In the genomic region with DNA sequence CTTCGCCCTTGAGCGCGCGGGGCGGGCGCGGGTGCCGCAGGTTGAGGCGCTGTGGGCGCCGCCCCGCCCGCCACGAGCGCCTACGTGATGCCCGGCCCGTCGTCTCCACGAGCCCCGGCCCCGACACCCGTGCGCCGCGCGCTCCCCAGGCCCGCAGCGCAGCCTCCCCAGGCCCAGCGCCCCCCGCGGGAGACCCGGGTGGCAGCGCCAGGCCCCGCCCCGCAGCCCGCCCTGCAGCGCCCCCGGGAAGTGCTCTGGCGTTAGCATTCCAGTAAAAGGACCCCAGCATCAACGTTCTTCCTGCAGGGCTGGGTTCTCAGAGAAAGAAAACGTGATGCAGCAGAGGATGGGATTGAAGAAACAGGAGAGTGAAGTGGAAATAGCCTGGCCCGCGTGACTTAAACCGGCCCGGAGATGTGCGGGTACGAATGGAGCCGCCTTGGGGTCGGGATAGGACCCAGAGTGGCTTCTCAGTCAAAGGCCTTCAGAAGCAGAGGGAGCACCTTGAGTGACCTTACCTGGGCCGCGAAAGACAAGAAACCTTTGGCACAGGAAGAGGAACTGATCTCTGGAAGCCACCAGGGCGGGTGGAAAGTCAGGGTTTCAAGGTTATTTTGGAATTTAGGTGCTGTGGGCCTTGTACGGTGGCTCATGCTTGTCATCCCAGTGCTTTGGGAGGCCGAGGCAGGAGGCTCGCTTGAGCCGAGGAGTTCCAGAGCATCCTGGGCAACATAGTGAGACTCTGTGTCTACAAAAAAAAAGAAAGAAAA, we compare ENCODE assay signal across 8 cellular contexts. TPM values are rescaled to one million over a fixed set of nuclear protein-coding genes. Genes with fewer than 3 reads are reported as not detected.
DNase-seq lines count a peak whose midpoint lies in the region; ATAC-seq, FAIRE-seq and TF ChIP-seq lines count a peak whose summit lies in the region.

No MANE protein-coding gene starts in this region.

- no peaks in the 10 kb centered on the region for H3K27me3 ChIP-seq in CD4-positive, alpha-beta memory T cell (ENCODE audit: insufficient read depth, low read length)
- no peaks in the 10 kb centered on the region for H3K27me3 ChIP-seq in fibroblast of lung (ENCODE audit: control insufficient read depth, insufficient read depth, low read length)
- peaks cover 40% of the 10 kb centered on the region for H3K27me3 ChIP-seq in neural progenitor cell

- H2AFZ ChIP-seq in fibroblast of lung (ENCODE audit: low read length): peak overlapping the region; percentile 49
- H2AFZ ChIP-seq in neural progenitor cell (replicated peaks): peak overlapping the region; percentile 96

- H3K4me2 ChIP-seq in fibroblast of lung (ENCODE audit: extremely low read depth, insufficient read depth, low read length) (peak overlapping the region; percentile 96), neural progenitor cell (peak overlapping the region; percentile 81)

- no peak for FAIRE-seq in GM19239 (lab: Jason Lieb, UNC)

- H4K20me1 ChIP-seq in fibroblast of lung (ENCODE audit: control insufficient read depth, extremely low read depth, insufficient read depth, low read length) (no peaks in the 10 kb centered on the region), neural progenitor cell (ENCODE audit: low read depth) (peaks cover 12% of the 10 kb centered on the region)

- no peaks in the 10 kb centered on the region for H3K9me3 ChIP-seq in CD4-positive, alpha-beta memory T cell (ENCODE audit: control insufficient read depth in 1 of 2, low read length in 2 of 2)
- H3K9me3 ChIP-seq in fibroblast of lung (ENCODE audit: control insufficient read depth, insufficient read depth, low read depth, low read length): no peaks in the 10 kb centered on the region
- no peaks in the 10 kb centered on the region for H3K9me3 ChIP-seq in neural progenitor cell (ENCODE audit: low read depth)

- H3K9ac ChIP-seq in fibroblast of lung (ENCODE audit: insufficient read depth, low read length) (peak overlapping the region; percentile 63), neural progenitor cell (no peak overlapping the region)

- DNase-seq in CD4-positive, alpha-beta memory T cell: peak in 3 of 5 donors; percentile 19 to 22 (median 20)
- DNase-seq in GM19239 (ENCODE audit: insufficient read length, low spot score) (peak; percentile 29), fibroblast of lung (ENCODE audit: low read depth in 2 of 2) (peak; percentile 30 to 35), neural progenitor cell (ENCODE audit: low spot score) (peak; percentile 61), mesenteric fat pad (ENCODE audit: low spot score) (no peak)
- peak; percentile 20 for DNase-seq in activated CD4-positive, alpha-beta memory T cell treated with anti-CD3 and anti-CD28 coated beads for 36 hours

- H3K36me3 Mint-ChIP-seq in CD4-positive, alpha-beta memory T cell: peaks cover 8 to 16% of the 10 kb centered on the region in 2 donors
- peaks cover 42% of the 10 kb centered on the region for H3K36me3 Mint-ChIP-seq in activated CD4-positive, alpha-beta memory T cell treated with anti-CD3 and anti-CD28 coated beads for 36 hours
- H3K36me3 Mint-ChIP-seq in neural progenitor cell: peaks cover 8% of the 10 kb centered on the region

- peak overlapping the region; percentile 30 to 82 (median 64) for H3K27ac Mint-ChIP-seq in CD4-positive, alpha-beta memory T cell
- peak overlapping the region; percentile 64 for H3K27ac Mint-ChIP-seq in activated CD4-positive, alpha-beta memory T cell treated with anti-CD3 and anti-CD28 coated beads for 36 hours
- H3K27ac Mint-ChIP-seq in neural progenitor cell: no peak overlapping the region

- H3K27ac ChIP-seq in CD4-positive, alpha-beta memory T cell (ENCODE audit: low read depth, low read length): peak overlapping the region; percentile 72
- H3K27ac ChIP-seq in fibroblast of lung (ENCODE audit: insufficient read depth, low read length) (peak overlapping the region; percentile 77), neural progenitor cell (no peak overlapping the region)

- CTCF ChIA-PET in CD4-positive, alpha-beta memory T cell (lab: Charles Lee; ENCODE audit: partially characterized antibody): interaction anchor here (1.0 to 1.7 kb wide), 3 partner anchors 10 to 36 kb away, joined by 3 to 8 read pairs (median 3); no protein-coding TSS in a partner anchor
- CTCF ChIA-PET in activated CD4-positive, alpha-beta memory T cell treated with anti-CD3 and anti-CD28 coated beads for 36 hours (lab: Charles Lee): no interaction called here

- ATAC-seq in HG03432 (IDR thresholded peaks at IDR 0.05; ENCODE audit: unreplicated experiment) (peak; percentile 42), HG03565 (IDR thresholded peaks at IDR 0.05; ENCODE audit: unreplicated experiment) (no peak)

- no peak for TF ChIP-seq CTCF in fibroblast of lung (conservative IDR thresholded peaks at IDR 0.05 in 1 of 2, IDR thresholded peaks at IDR 0.05 in 1 of 2; ENCODE audit: low read depth in 1 of 2, low read length in 2 of 2)
- TF ChIP-seq CTCF in neural progenitor cell (IDR thresholded peaks at IDR 0.05): peak; percentile 17

- peak overlapping the region; percentile 17 to 75 for H3K4me3 ChIP-seq in CD4-positive, alpha-beta memory T cell (ENCODE audit: low read length in 2 of 2)
- H3K4me3 ChIP-seq in fibroblast of lung (replicated peaks in 1 of 4; ENCODE audit: control extremely low read depth in 1 of 4, insufficient read depth in 1 of 4, low read depth in 3 of 4, low read length in 4 of 4): peak overlapping the region; percentile 72 to 92 (median 80)
- peak overlapping the region; percentile 91 for H3K4me3 ChIP-seq in neural progenitor cell

- peak overlapping the region; percentile 84 to 95 (median 88) for H3K4me3 Mint-ChIP-seq in CD4-positive, alpha-beta memory T cell
- peak overlapping the region; percentile 88 for H3K4me3 Mint-ChIP-seq in activated CD4-positive, alpha-beta memory T cell treated with anti-CD3 and anti-CD28 coated beads for 36 hours
- peak overlapping the region; percentile 86 for H3K4me3 Mint-ChIP-seq in neural progenitor cell

- peaks cover 20 to 57% (median 42%) of the 10 kb centered on the region in 4 donors for H3K4me1 Mint-ChIP-seq in CD4-positive, alpha-beta memory T cell
- peaks cover 48% of the 10 kb centered on the region for H3K4me1 Mint-ChIP-seq in activated CD4-positive, alpha-beta memory T cell treated with anti-CD3 and anti-CD28 coated beads for 36 hours (ENCODE audit: low read depth)
- H3K4me1 Mint-ChIP-seq in neural progenitor cell: peaks cover 11% of the 10 kb centered on the region

- peaks cover 17% of the 10 kb centered on the region for H3F3A ChIP-seq in neural progenitor cell (ENCODE audit: low read depth)

- peaks cover 41% of the 10 kb centered on the region for H3K4me1 ChIP-seq in CD4-positive, alpha-beta memory T cell (ENCODE audit: insufficient read depth, low read length)
- peaks cover 12% of the 10 kb centered on the region for H3K4me1 ChIP-seq in fibroblast of lung (ENCODE audit: control insufficient read depth, extremely low read depth, insufficient read depth, low read length)
- H3K4me1 ChIP-seq in neural progenitor cell: peaks cover 9% of the 10 kb centered on the region

- POLR2A ChIA-PET in CD4-positive, alpha-beta memory T cell (lab: Charles Lee; ENCODE audit: partially characterized antibody): interaction anchor here (0.8 to 1.4 kb wide), 5 partner anchors 10 to 103 kb away, joined by 3 to 7 read pairs (median 5); a partner anchor contains a TSS
- POLR2A ChIA-PET in activated CD4-positive, alpha-beta memory T cell treated with anti-CD3 and anti-CD28 coated beads for 36 hours (lab: Charles Lee): interaction anchor here (0.6 to 3.5 kb wide), 4 partner anchors 23 to 119 kb away, joined by 3 to 16 read pairs (median 10); no protein-coding TSS in a partner anchor

- H3K9me3 Mint-ChIP-seq in CD4-positive, alpha-beta memory T cell: peaks cover 0 to 2% (median 0%) of the 10 kb centered on the region in 8 donors
- no peaks in the 10 kb centered on the region for H3K9me3 Mint-ChIP-seq in activated CD4-positive, alpha-beta memory T cell treated with anti-CD3 and anti-CD28 coated beads for 36 hours
- no peaks in the 10 kb centered on the region for H3K9me3 Mint-ChIP-seq in neural progenitor cell

- intact Hi-C loops in CD4-positive, alpha-beta memory T cell (cut with micrococcal nuclease): loop anchor here (1.0 kb wide), 1 partner anchor 26 kb away; no protein-coding TSS in a partner anchor
- intact Hi-C loops in activated CD4-positive, alpha-beta memory T cell treated with anti-CD3 and anti-CD28 coated beads for 36 hours (cut with micrococcal nuclease): loop anchor here (1.0 to 10.0 kb wide), 2 partner anchors 22 to 124 kb away; no protein-coding TSS in a partner anchor

- no peaks in the 10 kb centered on the region for H3K36me3 ChIP-seq in CD4-positive, alpha-beta memory T cell (ENCODE audit: insufficient read depth, low read length)
- H3K36me3 ChIP-seq in fibroblast of lung (ENCODE audit: control insufficient read depth, insufficient read depth, low read length) (peaks cover 7% of the 10 kb centered on the region), neural progenitor cell (no peaks in the 10 kb centered on the region)

- peaks cover 0 to 1% of the 10 kb centered on the region in 2 donors for H3K27me3 Mint-ChIP-seq in CD4-positive, alpha-beta memory T cell
- peaks cover 6% of the 10 kb centered on the region for H3K27me3 Mint-ChIP-seq in activated CD4-positive, alpha-beta memory T cell treated with anti-CD3 and anti-CD28 coated beads for 36 hours
- peaks cover 35% of the 10 kb centered on the region for H3K27me3 Mint-ChIP-seq in neural progenitor cell (ENCODE audit: insufficient read depth, low read depth)

- H3K79me2 ChIP-seq in fibroblast of lung (ENCODE audit: control insufficient read depth, insufficient read depth, low read length) (peaks cover 62% of the 10 kb centered on the region), neural progenitor cell (ENCODE audit: low read depth) (peaks cover 44% of the 10 kb centered on the region)

RNA-seq across cellular contexts. Expression of a gene that starts 1.8 kb away (rescaled TPM):
- 10 to 100 TPM; 83.2 to 83.6 TPM for total RNA-seq in CD4-positive, alpha-beta memory T cell
- 10 to 100 TPM; 62.4 to 63.1 TPM for polyA plus RNA-seq in CD4-positive, alpha-beta memory T cell
- 100 to 1,000 TPM; 175 to 176 TPM for total RNA-seq in activated CD4-positive, alpha-beta memory T cell treated with anti-CD3 and anti-CD28 coated beads for 36 hours
- total RNA-seq in fibroblast of lung (79.1 and 90.3 TPM in 2 replicates), neural progenitor cell (ENCODE audit: low replicate concordance) (55.2 and 71.2 TPM in 2 replicates), mesenteric fat pad (37.9 TPM)
- polyA plus RNA-seq in fibroblast of lung: 74.3 and 79.0 TPM in 2 replicates
- 149 and 151 TPM in 2 replicates for polyA plus RNA-seq in fibroblast of lung (2012)
- polyA minus RNA-seq in fibroblast of lung (ENCODE audit: low replicate concordance): 103 and 104 TPM in 2 replicates
